Comparison of ENCODE assay signal across 8 cellular contexts in the genomic region with DNA sequence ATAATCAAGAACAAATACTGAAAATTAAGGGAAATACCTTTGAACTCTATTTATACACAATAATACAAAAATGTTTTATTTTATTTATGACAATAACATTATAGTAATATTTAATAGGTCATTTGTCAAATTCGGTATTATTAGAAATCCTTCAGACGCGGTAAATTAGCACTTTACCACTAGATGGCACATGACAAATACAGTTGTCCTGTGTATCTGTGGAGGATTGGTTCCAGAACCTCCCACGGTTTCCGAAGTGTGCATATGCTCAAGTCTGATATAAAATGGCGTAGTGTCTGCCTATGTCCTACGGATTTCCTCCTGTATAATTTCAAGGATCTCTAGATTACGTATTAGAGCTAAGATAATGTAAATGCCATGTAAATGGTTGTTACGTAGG. TPM values are rescaled to one million over a fixed set of nuclear protein-coding genes. Genes with fewer than 3 reads are reported as not detected.
DNase-seq lines count a peak whose midpoint lies in the region; ATAC-seq lines count a peak whose summit lies in the region.

No MANE protein-coding gene starts in this region.

- 14 to 36% methylated on average over 9 of the region's 9 CpGs for WGBS in aorta, 2 donors

- H3K36me3 ChIP-seq in adipocyte (ENCODE audit: control insufficient read depth, insufficient read depth, low read length, severe bottlenecking): no peaks in the 10 kb centered on the region
- H3K36me3 ChIP-seq in aorta (ENCODE audit: control insufficient read depth in 1 of 2, insufficient read depth in 2 of 2, low read length in 1 of 2): no peaks in the 10 kb centered on the region

- intact Hi-C loops in aorta (cut with DNase I): no loop called here

- H3K4me3 ChIP-seq in adipocyte (ENCODE audit: low read length) (no peak overlapping the region), aorta (ENCODE audit: low read length in 2 of 2) (no peak overlapping the region)

- no peak overlapping the region for H3K9ac ChIP-seq in adipocyte (ENCODE audit: low read length)

- H3K27ac ChIP-seq in aorta (ENCODE audit: low read depth in 1 of 2, low read length in 2 of 2): no peak overlapping the region

- H3K4me1 ChIP-seq in adipocyte (ENCODE audit: control insufficient read depth, insufficient read depth, low read length) (no peaks in the 10 kb centered on the region), aorta (ENCODE audit: control insufficient read depth in 1 of 2, insufficient read depth in 2 of 2, low read length in 2 of 2) (no peaks in the 10 kb centered on the region)

- H3K27me3 ChIP-seq in adipocyte (replicated peaks; ENCODE audit: control insufficient read depth, insufficient read depth, low read length) (no peaks in the 10 kb centered on the region), aorta (ENCODE audit: control insufficient read depth in 1 of 2, insufficient read depth in 2 of 2, low read length in 1 of 2) (no peaks in the 10 kb centered on the region)

- no peaks in the 10 kb centered on the region for H3K9me3 ChIP-seq in adipocyte (ENCODE audit: control insufficient read depth, low read length)
- no peaks in the 10 kb centered on the region for H3K9me3 ChIP-seq in aorta (ENCODE audit: control insufficient read depth, low read length)

- peak; percentile 57 for ATAC-seq in HG02610 (IDR thresholded peaks at IDR 0.05; ENCODE audit: unreplicated experiment)
- ATAC-seq in HG02588 (IDR thresholded peaks at IDR 0.05; ENCODE audit: unreplicated experiment): no peak
- ATAC-seq in aorta (ENCODE audit: low FRiP score): no peak

- DNase-seq in EL: peak; percentile 31
- peak; percentile 24 for DNase-seq in adipocyte (ENCODE audit: low read depth)
- DNase-seq in medulla oblongata (ENCODE audit: extremely low spot score): peak; percentile 57
- DNase-seq in NCI-H187 (lab: John Stamatoyannopoulos, UW): no peak
- no peak for DNase-seq in activated naive CD4-positive, alpha-beta T cell (lab: John Stamatoyannopoulos, UW)
- no peak for DNase-seq in aorta

RNA-seq across cellular contexts. Expression of gene LINC00632, which starts 8.1 kb away (rescaled TPM):
- 1,000 to 10,000 TPM; 1,175 to 1,949 TPM for total RNA-seq in aorta
- polyA plus RNA-seq in aorta: 10 to 100 TPM; 12.9 to 18.8 TPM

Comparison
In these comparisons a context has a peak if more than half of its experiments do, and no peak if none do; other contexts are left out.
1. DNase-seq: peak in EL (single experiment), adipocyte (single experiment) and medulla oblongata (single experiment); none in NCI-H187 (0 of 2), activated naive CD4-positive, alpha-beta T cell (0 of 4) and aorta (0 of 2).